Comparison of ENCODE assay signal across 8 cellular contexts in genomic region chr5:150560401-150561191, GRCh38. TPM values are rescaled to one million over a fixed set of nuclear protein-coding genes. Genes with fewer than 3 reads are reported as not detected.
DNase-seq lines count a peak whose midpoint lies in the region; ATAC-seq, FAIRE-seq and TF ChIP-seq lines count a peak whose summit lies in the region.

No MANE protein-coding gene starts in this region.

- no peaks in the 10 kb centered on the region for H3K9me3 ChIP-seq in body of pancreas
- no peaks in the 10 kb centered on the region for H3K9me3 ChIP-seq in iPS-20b (ENCODE audit: insufficient read depth, low read depth, low read length)

- WGBS in body of pancreas, 2 donors = 9 to 10% methylated on average over 11 of the region's 11 CpGs

- FAIRE-seq in TTC549 (lab: Jason Lieb, UNC) = peak; percentile 91

- peak overlapping the region; percentile 55; the same call in 1 of the 2 replicates for H3K9ac ChIP-seq in iPS-20b (ENCODE audit: low read depth, low read length)

- no peaks in the 10 kb centered on the region for H3K4me1 ChIP-seq in body of pancreas
- H3K4me1 ChIP-seq in iPS-20b (ENCODE audit: insufficient read depth, low read length) = peaks cover 5% of the 10 kb centered on the region; the same call in 1 of the 2 replicates

- H3K27ac ChIP-seq in body of pancreas = no peak overlapping the region
- H3K27ac ChIP-seq in iPS-20b (ENCODE audit: low read length) = peak overlapping the region; percentile 27

- TF ChIP-seq POLR2A in body of pancreas (IDR thresholded peaks at IDR 0.05) = no peak

- H3K36me3 ChIP-seq in body of pancreas (replicated peaks in 1 of 2; ENCODE audit: insufficient read depth in 1 of 2, low read depth in 2 of 2) = peaks cover 0 to 2% of the 10 kb centered on the region in 2 donors
- H3K36me3 ChIP-seq in iPS-20b (ENCODE audit: insufficient read depth, low read depth, low read length) = peaks cover 16% of the 10 kb centered on the region

- H3K27me3 ChIP-seq in body of pancreas (no peaks in the 10 kb centered on the region), iPS-20b (ENCODE audit: insufficient read depth, low read length) (no peaks in the 10 kb centered on the region)

- peak; percentile 86 to 96 (median 94) for TF ChIP-seq CTCF in body of pancreas (IDR thresholded peaks at IDR 0.05)

- intact Hi-C loops in body of pancreas (cut with DNase I) = no loop called here

- no peak overlapping the region for H3K4me3 ChIP-seq in body of pancreas
- peak overlapping the region; percentile 3; the same call in 1 of the 2 replicates for H3K4me3 ChIP-seq in iPS-20b (ENCODE audit: low read length)

- peak; percentile 80 for ATAC-seq in HG02870 (IDR thresholded peaks at IDR 0.05; ENCODE audit: unreplicated experiment)
- peak; percentile 89 for ATAC-seq in body of pancreas

- DNase-seq in activated gamma-delta T cell treated with Interleukin-2 at 50 U/mL for 16 hours (peak; percentile 90), activated gamma-delta T cell (lab: John Stamatoyannopoulos, UW) (no peak), NCI-H2029 treated with DMSO at 0.1 percent for 48 hours (lab: John Stamatoyannopoulos, UW) (peak; percentile 57), body of pancreas (peak; percentile 93 to 95 (median 94))
- DNase-seq in stimulated activated CD4-positive, alpha-beta T cell treated with anti-CD3 and anti-CD28 coated beads, Interleukin-15, amount 100 ng/mL, for 1 hour (ENCODE audit: low read depth in 1 of 2, low spot score in 1 of 2) = peak; percentile 31 to 58

RNA-seq across cellular contexts. Expression of gene NDST1, which starts 52.7 kb away (rescaled TPM):
- total RNA-seq in body of pancreas = 10 to 100 TPM; 37.6 to 56.0 TPM
